ENCODE assay signal across 20 cellular contexts in genomic region chr3:186165331-186165730, GRCh38. TPM values are rescaled to one million over a fixed set of nuclear protein-coding genes. Genes with fewer than 3 reads are reported as not detected.
DNase-seq lines count a peak whose midpoint lies in the region; ATAC-seq and TF ChIP-seq lines count a peak whose summit lies in the region.
"Had no signal": no experiment of that assay in that cellular context is flagged by ENCODE, and none has a peak within 500 bp of the region (broad histone marks: within the 10 kb centered on the region; RNA-seq: fewer than 3 reads in every experiment).

No MANE protein-coding gene starts in this region.

- H3K4me3 ChIP-seq in astrocyte of the spinal cord (ENCODE audit: low read depth, low read length), result no peak overlapping the region
- H3K4me3 ChIP-seq in breast epithelium, result no peak overlapping the region
- H3K4me3 ChIP-seq in uterus, result no peak overlapping the region
- H3K4me3 ChIP-seq: GM23338, MG63 had no signal

- TF ChIP-seq POLR2A in breast epithelium (IDR thresholded peaks at IDR 0.05), result no peak
- TF ChIP-seq POLR2A in uterus (IDR thresholded peaks at IDR 0.05), result no peak

- H3K27me3 ChIP-seq in breast epithelium (peaks cover 0 to 8% of the 10 kb centered on the region in 2 donors), uterus (no peaks in the 10 kb centered on the region)
- H3K27me3 ChIP-seq: MG63 had no signal

- ATAC-seq in GM21528 (IDR thresholded peaks at IDR 0.05; ENCODE audit: low FRiP score, unreplicated experiment), result no peak
- ATAC-seq: GM23338, Panc1, Right ventricle myocardium inferior had no signal

- peak; percentile 64 for DNase-seq in M059J (ENCODE audit: low read depth)
- DNase-seq in astrocyte of the spinal cord (ENCODE audit: low read depth, low spot score), result peak; percentile 13
- peak; percentile 38 for DNase-seq in medulla oblongata (ENCODE audit: extremely low spot score)
- DNase-seq in breast epithelium (ENCODE audit: low spot score in 2 of 2), result no peak
- DNase-seq in posterior vena cava (ENCODE audit: low spot score), result no peak
- no peak for DNase-seq in uterus
- DNase-seq: ACHN, COR-L47, DMS 273 treated with DMSO at 0.1 percent for 48 hours, DND-41, HCEC 1CT, MG63, NCI-H1092, NCI-H1436 treated with DMSO at 0.1 percent for 48 hours, NCI-H2171 treated with DMSO at 0.1 percent for 48 hours, NCI-H446 had no signal

- H3K36me3 ChIP-seq in breast epithelium (no peaks in the 10 kb centered on the region), uterus (no peaks in the 10 kb centered on the region)
- H3K36me3 ChIP-seq: MG63 had no signal

- H3K4me1 ChIP-seq in breast epithelium, result no peaks in the 10 kb centered on the region
- no peaks in the 10 kb centered on the region for H3K4me1 ChIP-seq in uterus

- TF ChIP-seq CTCF in astrocyte of the spinal cord (IDR thresholded peaks at IDR 0.05; ENCODE audit: low read depth, low read length), result no peak
- TF ChIP-seq CTCF in breast epithelium (IDR thresholded peaks at IDR 0.05), result no peak
- no peak for TF ChIP-seq CTCF in uterus (IDR thresholded peaks at IDR 0.05)

- H3K27ac ChIP-seq in breast epithelium, result no peak overlapping the region
- H3K27ac ChIP-seq in uterus, result no peak overlapping the region

- intact Hi-C loops in breast epithelium (cut with DNase I; ENCODE audit: low total_unique reads), result no loop called here
- intact Hi-C loops in posterior vena cava (cut with DNase I), result no loop called here
- intact Hi-C loops in uterus (cut with DNase I; ENCODE audit: low total_unique reads), result no loop called here

- in situ Hi-C loops in astrocyte of the spinal cord (cut with HindIII; ENCODE audit: low sequenced_read_pairs), result no loop called here

- H3K9me3 ChIP-seq in breast epithelium (no peaks in the 10 kb centered on the region), uterus (no peaks in the 10 kb centered on the region)
- H3K9me3 ChIP-seq: MG63 had no signal

RNA-seq across cellular contexts. Expression of gene ETV5, which starts 56.4 kb away (rescaled TPM):
- total RNA-seq in M059J (2014; rRNA removed; shearing (Covaris generic)), result 52.6 and 52.9 TPM in 2 replicates
- 10 to 100 TPM in 2 of 3 donors, 1 to 10 TPM in 1; 9.1 to 19.0 (median 16.1) TPM for total RNA-seq in breast epithelium
- 10 to 100 TPM; 15.1 to 26.0 TPM for total RNA-seq in posterior vena cava
- 10 to 100 TPM in 2 of 4 donors, 1 to 10 TPM in 2; 2.0 to 39.8 (median 13.8) TPM for total RNA-seq in uterus

Comparison
In these comparisons a context has a peak if more than half of its experiments do, and no peak if none do; other contexts are left out.
1. DNase-seq: peak in M059J (single experiment), astrocyte of the spinal cord (single experiment) and medulla oblongata (single experiment); none in breast epithelium (0 of 2), posterior vena cava (single experiment) and uterus (0 of 2).